ENCODE assay signal across 17 cellular contexts in genomic region chr6:143696327-143697000, GRCh38. TPM values are rescaled to one million over a fixed set of nuclear protein-coding genes. Genes with fewer than 3 reads are reported as not detected.
A peak's percentile ranks its signal among the peaks of the same experiment; 100 is the strongest.
DNase-seq lines count a peak whose midpoint lies in the region; ATAC-seq and TF ChIP-seq lines count a peak whose summit lies in the region.
"Had no signal": no experiment of that assay in that cellular context is flagged by ENCODE, and none has a peak within 500 bp of the region (broad histone marks: within the 10 kb centered on the region; RNA-seq: fewer than 3 reads in every experiment).

No MANE protein-coding gene starts in this region.

- H3K27ac Mint-ChIP-seq in endothelial cell (ENCODE audit: unreplicated experiment) (peak overlapping the region; percentile 84), nephron (peak overlapping the region; percentile 85 to 89 (median 86))
- H3K27ac Mint-ChIP-seq: activated CD4-positive, alpha-beta memory T cell treated with anti-CD3 and anti-CD28 coated beads, Interleukin-2, amount 10 ng/mL, durations not matched to agents 7 days and 5 days; activated T-helper 1 cell treated with anti-CD3 and anti-CD28 coated beads, Interleukin-12 subunit alpha, Interleukin-12 subunit beta, Interleukin-2, Interleukin-4 antibody, amounts not matched to agents 30 ng/mL and 10 ng/mL and 1 ng/mL, durations not matched to agents 14 hours and 24 hours and 36 hours; CD4-positive, alpha-beta T cell; dendritic cell treated with granulocyte-macrophage colony-stimulating factor and Interleukin-4, amounts not matched to agents 40 ng/mL and 50 ng/mL, for 4 days had no signal

- ATAC-seq in heart right ventricle (no peak), upper lobe of right lung (peak; percentile 55)

- H3K27me3 Mint-ChIP-seq in endothelial cell (ENCODE audit: unreplicated experiment) (no peaks in the 10 kb centered on the region), nephron (ENCODE audit: low read depth) (no peaks in the 10 kb centered on the region)
- H3K27me3 Mint-ChIP-seq: activated CD4-positive, alpha-beta memory T cell treated with anti-CD3 and anti-CD28 coated beads, Interleukin-2, amount 10 ng/mL, durations not matched to agents 7 days and 5 days; CD4-positive, alpha-beta T cell; dendritic cell treated with granulocyte-macrophage colony-stimulating factor and Interleukin-4, amounts not matched to agents 40 ng/mL and 50 ng/mL, for 4 days had no signal

- H3K4me1 ChIP-seq in heart right ventricle = peaks cover 0 to 100% (median 86%) of the 10 kb centered on the region in 9 donors
- peaks cover 85% of the 10 kb centered on the region for H3K4me1 ChIP-seq in upper lobe of right lung

- H3K4me1 Mint-ChIP-seq in endothelial cell (ENCODE audit: unreplicated experiment) (peaks cover 53% of the 10 kb centered on the region), nephron (peaks cover 74% of the 10 kb centered on the region)

- H3K4me3 ChIP-seq in heart right ventricle = peak overlapping the region in 1 of 10 donors; percentile 3
- H3K4me3 ChIP-seq in upper lobe of right lung = no peak overlapping the region

- peak overlapping the region in 9 of 10 donors; percentile 6 to 77 (median 41) for H3K27ac ChIP-seq in heart right ventricle
- peak overlapping the region; percentile 37 for H3K27ac ChIP-seq in upper lobe of right lung

- H3K4me3 Mint-ChIP-seq in endothelial cell (ENCODE audit: unreplicated experiment) (no peak overlapping the region), nephron (no peak overlapping the region)
- H3K4me3 Mint-ChIP-seq: activated CD4-positive, alpha-beta memory T cell treated with anti-CD3 and anti-CD28 coated beads, Interleukin-2, amount 10 ng/mL, durations not matched to agents 7 days and 5 days; activated T-helper 1 cell treated with anti-CD3 and anti-CD28 coated beads, Interleukin-12 subunit alpha, Interleukin-12 subunit beta, Interleukin-2, Interleukin-4 antibody, amounts not matched to agents 30 ng/mL and 10 ng/mL and 1 ng/mL, durations not matched to agents 14 hours and 24 hours and 36 hours; CD4-positive, alpha-beta T cell; dendritic cell treated with granulocyte-macrophage colony-stimulating factor and Interleukin-4, amounts not matched to agents 40 ng/mL and 50 ng/mL, for 4 days; H9 had no signal

- H3K36me3 ChIP-seq in heart right ventricle (no peaks in the 10 kb centered on the region), upper lobe of right lung (no peaks in the 10 kb centered on the region)

- H3K36me3 Mint-ChIP-seq in endothelial cell (ENCODE audit: low read depth, unreplicated experiment) (peaks cover 18% of the 10 kb centered on the region), nephron (ENCODE audit: low read depth) (peaks cover 8% of the 10 kb centered on the region)

- H3K9me3 Mint-ChIP-seq in endothelial cell (ENCODE audit: unreplicated experiment) = no peaks in the 10 kb centered on the region
- no peaks in the 10 kb centered on the region for H3K9me3 Mint-ChIP-seq in nephron
- H3K9me3 Mint-ChIP-seq: activated CD4-positive, alpha-beta memory T cell treated with anti-CD3 and anti-CD28 coated beads, Interleukin-2, amount 10 ng/mL, durations not matched to agents 7 days and 5 days; activated T-helper 1 cell treated with anti-CD3 and anti-CD28 coated beads, Interleukin-12 subunit alpha, Interleukin-12 subunit beta, Interleukin-2, Interleukin-4 antibody, amounts not matched to agents 30 ng/mL and 10 ng/mL and 1 ng/mL, durations not matched to agents 14 hours and 24 hours and 36 hours; CD4-positive, alpha-beta T cell had no signal

- H3K27me3 ChIP-seq in heart right ventricle = no peaks in the 10 kb centered on the region
- no peaks in the 10 kb centered on the region for H3K27me3 ChIP-seq in upper lobe of right lung

- 52 to 65% methylated on average over 2 of the region's 2 CpGs for WGBS in heart right ventricle, 2 donors

- no peak for TF ChIP-seq CTCF in heart right ventricle (IDR thresholded peaks at IDR 0.05)
- TF ChIP-seq CTCF in endothelial cell (IDR thresholded peaks at IDR 0.05; ENCODE audit: unreplicated experiment) = no peak
- no peak for TF ChIP-seq CTCF in nephron (IDR thresholded peaks at IDR 0.05; ENCODE audit: unreplicated experiment in 3 of 3)
- no peak for TF ChIP-seq CTCF in upper lobe of right lung (IDR thresholded peaks at IDR 0.05)

- DNase-seq in heart right ventricle = no peak
- no peak for DNase-seq in cardiac septum (ENCODE audit: low spot score)
- no peak for DNase-seq in endothelial cell (ENCODE audit: low spot score)
- DNase-seq in upper lobe of right lung = no peak
- no peak for DNase-seq in stimulated activated naive CD4-positive, alpha-beta T cell (lab: John Stamatoyannopoulos, UW)
- DNase-seq in NCI-H1092 (lab: John Stamatoyannopoulos, UW) = no peak
- DNase-seq in middle frontal gyrus (ENCODE audit: extremely low spot score, low spot score) = no peak
- DNase-seq: activated CD4-positive, alpha-beta memory T cell treated with anti-CD3 and anti-CD28 coated beads, Interleukin-2, amount 10 ng/mL, durations not matched to agents 7 days and 5 days; CD4-positive, alpha-beta T cell; H9; KBM-7; left colon; NCI-H1436; SK-N-SH had no signal

- intact Hi-C loops in heart right ventricle (cut with DNase I) = loop anchor here in 2 of 10 donors (5.0 to 10.0 kb wide), 2 partner anchors 36 to 48 kb away; no protein-coding TSS in a partner anchor
- intact Hi-C loops in cardiac septum (cut with DNase I) = no loop called here
- intact Hi-C loops in upper lobe of right lung (cut with DNase I) = no loop called here

- H3K9me3 ChIP-seq in heart right ventricle (no peaks in the 10 kb centered on the region), upper lobe of right lung (no peaks in the 10 kb centered on the region)
- H3K9me3 ChIP-seq: SK-N-SH had no signal

RNA-seq across cellular contexts. Expression of gene PHACTR2, which starts 18.7 kb away (rescaled TPM):
- total RNA-seq in heart right ventricle (10 to 100 TPM; 50.9 to 96.3 (median 72.6) TPM), cardiac septum (59.3 TPM), endothelial cell (ENCODE audit: unreplicated experiment) (181 TPM), upper lobe of right lung (142 TPM)
- 10 to 100 TPM in 1 of 2 donors, 1 to 10 TPM in 1; 6.5 to 10.4 TPM for polyA plus RNA-seq in heart right ventricle
